Comparison of ENCODE assay signal across 14 cellular contexts in the genomic region with DNA sequence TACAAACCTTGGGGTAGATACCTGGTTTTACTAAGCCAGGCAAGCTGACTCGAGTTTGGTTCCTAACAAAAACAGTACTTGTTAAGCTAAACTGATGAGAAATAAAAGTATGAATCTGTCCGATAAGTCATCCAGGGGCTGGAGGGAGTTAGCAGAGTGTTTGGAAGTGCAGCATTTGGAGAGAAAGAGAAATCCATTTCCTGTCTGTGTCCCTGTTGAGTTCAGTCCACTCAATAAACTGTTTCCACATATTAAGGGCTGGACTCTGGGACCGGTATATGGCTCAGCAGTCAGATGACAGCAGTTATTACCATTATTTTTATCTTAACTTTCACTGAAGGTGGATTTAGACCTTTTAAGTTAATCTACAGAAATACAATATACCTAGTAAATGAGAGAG.
"Had no signal": no experiment of that assay in that cellular context is flagged by ENCODE, and none has a peak within 500 bp of the region (broad histone marks: within the 10 kb centered on the region; RNA-seq: fewer than 3 reads in every experiment).

No MANE protein-coding gene starts in this region.

- H3K36me3 ChIP-seq: lower lobe of right lung, tibial nerve had no signal

- H3K4me1 ChIP-seq: body of pancreas had no signal

- DNase-seq: activated CD4-positive, alpha-beta T cell treated with anti-CD3 and anti-CD28 coated beads, Interleukin-2, amount 50 U/mL, for 4 hours; activated T-cell treated with anti-CD3 and anti-CD28 coated beads for 4 hours; amniotic stem cell; body of pancreas; caudate nucleus; endodermal cell; lower lobe of right lung; midbrain; stimulated activated CD4-positive, alpha-beta T cell treated with anti-CD3 and anti-CD28 coated beads, Interleukin-2, amount 100 ng/mL, for 24 hours; stimulated activated naive CD4-positive, alpha-beta T cell treated with Interleukin-2 at 50 U/mL for 16 hours; SW 1271; T-helper 2 cell had no signal

- H3K4me3 ChIP-seq: body of pancreas, lower lobe of right lung, tibial nerve had no signal

- H3K27me3 ChIP-seq: body of pancreas, tibial nerve had no signal

- H3K9me3 ChIP-seq: body of pancreas, lower lobe of right lung, tibial nerve had no signal

- H3K27ac ChIP-seq: body of pancreas, epithelial cell of prostate had no signal

- ATAC-seq: body of pancreas, lower lobe of right lung had no signal
